8 cellular contexts compared by ENCODE assay signal in genomic region chr4:76011700-76012387, GRCh38. TPM values are rescaled to one million over a fixed set of nuclear protein-coding genes. Genes with fewer than 3 reads are reported as not detected.
DNase-seq lines count a peak whose midpoint lies in the region; ATAC-seq and TF ChIP-seq lines count a peak whose summit lies in the region.

No MANE protein-coding gene starts in this region.

- intact Hi-C loops in heart left ventricle (cut with DNase I), result loop anchor here in 1 of 10 donors (5.0 kb wide), 1 partner anchor 200 kb away; the partner anchor contains the start of gene SCARB2

- DNase-seq in GM13977 (ENCODE audit: low spot score) (peak; percentile 77), HCEC 1CT (peak; percentile 47), Peyer's patch (no peak), heart left ventricle (peak in 3 of 5 donors; percentile 36 to 72 (median 55)), endothelial cell (ENCODE audit: low spot score) (no peak), trophoblast cell (no peak)
- DNase-seq in stimulated activated effector memory CD8-positive, alpha-beta T cell treated with anti-CD3 and anti-CD28 coated beads, Interleukin-12 subunit alpha, Interleukin-12 subunit beta, amount 100 ng/mL, for 72 hours (ENCODE audit: low spot score in 2 of 2), result no peak
- no peak for DNase-seq in activated effector memory CD4-positive, alpha-beta T cell treated with Interleukin-2 at 50 U/mL for 16 hours

- no peak overlapping the region for H3K4ac ChIP-seq in trophoblast cell (ENCODE audit: low read depth, low read length)

- TF ChIP-seq POLR2A in Peyer's patch (IDR thresholded peaks at IDR 0.05) (no peak), heart left ventricle (IDR thresholded peaks at IDR 0.05) (no peak)

- H3K27ac Mint-ChIP-seq in stimulated activated effector memory CD8-positive, alpha-beta T cell treated with anti-CD3 and anti-CD28 coated beads, Interleukin-12 subunit alpha, Interleukin-12 subunit beta, amount 100 ng/mL, for 72 hours, result no peak overlapping the region
- no peak overlapping the region for H3K27ac Mint-ChIP-seq in endothelial cell (ENCODE audit: unreplicated experiment)

- no peak overlapping the region for H3K14ac ChIP-seq in trophoblast cell (ENCODE audit: low read length)

- H3K4me1 ChIP-seq in Peyer's patch, result peaks cover 0 to 14% (median 0%) of the 10 kb centered on the region in 4 donors
- H3K4me1 ChIP-seq in heart left ventricle, result peaks cover 0 to 46% (median 6%) of the 10 kb centered on the region in 12 donors
- no peaks in the 10 kb centered on the region for H3K4me1 ChIP-seq in trophoblast cell (ENCODE audit: control insufficient read depth in 1 of 2, insufficient read depth in 2 of 2, low read length in 2 of 2)

- no peak overlapping the region for H3K18ac ChIP-seq in trophoblast cell (ENCODE audit: low read length)

- H3K79me2 ChIP-seq in trophoblast cell (ENCODE audit: control insufficient read depth, insufficient read depth, low read length, poor library complexity), result no peaks in the 10 kb centered on the region

- H3K36me3 Mint-ChIP-seq in stimulated activated effector memory CD8-positive, alpha-beta T cell treated with anti-CD3 and anti-CD28 coated beads, Interleukin-12 subunit alpha, Interleukin-12 subunit beta, amount 100 ng/mL, for 72 hours, result no peaks in the 10 kb centered on the region
- H3K36me3 Mint-ChIP-seq in endothelial cell (ENCODE audit: low read depth, unreplicated experiment), result no peaks in the 10 kb centered on the region

- H4K91ac ChIP-seq in trophoblast cell (ENCODE audit: low read depth, low read length), result no peak overlapping the region

- no peaks in the 10 kb centered on the region for H3K36me3 ChIP-seq in Peyer's patch
- H3K36me3 ChIP-seq in heart left ventricle, result no peaks in the 10 kb centered on the region
- no peaks in the 10 kb centered on the region for H3K36me3 ChIP-seq in trophoblast cell (ENCODE audit: control insufficient read depth in 1 of 2, insufficient read depth in 2 of 2, low read length in 2 of 2)

- no peaks in the 10 kb centered on the region for H3K27me3 Mint-ChIP-seq in endothelial cell (ENCODE audit: unreplicated experiment)

- no peak overlapping the region for H2AK5ac ChIP-seq in trophoblast cell (ENCODE audit: low read length)

- no peak overlapping the region for H2BK5ac ChIP-seq in trophoblast cell (ENCODE audit: low read depth, low read length, poor library complexity)

- in situ Hi-C loops in GM13977 (cut with MboI; ENCODE audit: low pct_unique_long_range_greater_than_20kb, low sequenced_read_pairs, unreplicated experiment), result no loop called here

- no peak overlapping the region for H4K8ac ChIP-seq in trophoblast cell (ENCODE audit: low read depth, low read length)

- no peak overlapping the region for H2AFZ ChIP-seq in trophoblast cell (ENCODE audit: insufficient read depth, low read length, poor library complexity)

- peak; percentile 20 to 80 (median 74) for ATAC-seq in heart left ventricle
- ATAC-seq in stimulated activated effector memory CD8-positive, alpha-beta T cell treated with anti-CD3 and anti-CD28 coated beads, Interleukin-12 subunit alpha, Interleukin-12 subunit beta, amount 100 ng/mL, for 72 hours, result peak; percentile 56

- no peak overlapping the region for H3K9ac ChIP-seq in trophoblast cell (ENCODE audit: low read length)

- no peak overlapping the region for H3K4me2 ChIP-seq in trophoblast cell (ENCODE audit: low read length)

- H2BK120ac ChIP-seq in trophoblast cell (ENCODE audit: insufficient read depth, low read length, poor library complexity), result no peak overlapping the region

- H3K9me3 Mint-ChIP-seq in stimulated activated effector memory CD8-positive, alpha-beta T cell treated with anti-CD3 and anti-CD28 coated beads, Interleukin-12 subunit alpha, Interleukin-12 subunit beta, amount 100 ng/mL, for 72 hours, result no peaks in the 10 kb centered on the region
- H3K9me3 Mint-ChIP-seq in endothelial cell (ENCODE audit: unreplicated experiment), result no peaks in the 10 kb centered on the region

- H3K4me1 Mint-ChIP-seq in stimulated activated effector memory CD8-positive, alpha-beta T cell treated with anti-CD3 and anti-CD28 coated beads, Interleukin-12 subunit alpha, Interleukin-12 subunit beta, amount 100 ng/mL, for 72 hours, result peaks cover 6% of the 10 kb centered on the region
- peaks cover 11% of the 10 kb centered on the region for H3K4me1 Mint-ChIP-seq in endothelial cell (ENCODE audit: unreplicated experiment)

- TF ChIP-seq CTCF in GM13977 (IDR thresholded peaks at IDR 0.05; ENCODE audit: extremely low read depth, insufficient read depth, missing control alignments) (no peak), Peyer's patch (IDR thresholded peaks at IDR 0.05) (no peak), heart left ventricle (IDR thresholded peaks at IDR 0.05) (no peak), endothelial cell (IDR thresholded peaks at IDR 0.05; ENCODE audit: unreplicated experiment) (no peak)

- H3K9me3 ChIP-seq in Peyer's patch (no peaks in the 10 kb centered on the region), heart left ventricle (no peaks in the 10 kb centered on the region), trophoblast cell (ENCODE audit: insufficient read depth, low read depth, low read length) (no peaks in the 10 kb centered on the region)

- H3K27ac ChIP-seq in Peyer's patch (peak overlapping the region; percentile 14 to 74 (median 50)), heart left ventricle (peak overlapping the region; percentile 65 to 92 (median 81)), trophoblast cell (ENCODE audit: low read depth, low read length) (no peak overlapping the region)

- H4K12ac ChIP-seq in trophoblast cell (ENCODE audit: low read depth, low read length), result no peak overlapping the region

- no peak overlapping the region for H2BK12ac ChIP-seq in trophoblast cell (ENCODE audit: low read length)

- no peak overlapping the region for H3K23ac ChIP-seq in trophoblast cell (ENCODE audit: low read length)

- no peak overlapping the region for H3K4me3 Mint-ChIP-seq in stimulated activated effector memory CD8-positive, alpha-beta T cell treated with anti-CD3 and anti-CD28 coated beads, Interleukin-12 subunit alpha, Interleukin-12 subunit beta, amount 100 ng/mL, for 72 hours
- H3K4me3 Mint-ChIP-seq in endothelial cell (ENCODE audit: unreplicated experiment), result no peak overlapping the region

- H3K4me3 ChIP-seq in Peyer's patch (peak overlapping the region in 2 of 4 donors; percentile 2 to 5), heart left ventricle (peak overlapping the region in 9 of 12 donors; percentile 1 to 41 (median 16)), trophoblast cell (ENCODE audit: low read depth, low read length) (no peak overlapping the region)

- H3K27me3 ChIP-seq in Peyer's patch (no peaks in the 10 kb centered on the region), heart left ventricle (no peaks in the 10 kb centered on the region), trophoblast cell (ENCODE audit: insufficient read depth, low read length) (no peaks in the 10 kb centered on the region)

- no peaks in the 10 kb centered on the region for H3K79me1 ChIP-seq in trophoblast cell (ENCODE audit: low read length)

- WGBS in heart left ventricle, 4 donors, result 33 to 50% (median 38%) methylated on average over 13 of the region's 13 CpGs
- no CpG with 5 or more reads among the region's 13 CpGs for WGBS in trophoblast cell (ENCODE audit: extremely low coverage, insufficient coverage, insufficient read length)

RNA-seq across cellular contexts. Expression of gene CXCL9, which starts 4.5 kb away (rescaled TPM):
- 1 to 10 TPM in 1 of 4 donors, under 1 TPM in 2, not detected in 1; 0.35 to 5.0 (median 0.94) TPM for total RNA-seq in Peyer's patch
- 100 to 1,000 TPM in 1 of 9 donors, 10 to 100 TPM in 1, 1 to 10 TPM in 1, under 1 TPM in 5, not detected in 1; 0.07 to 372 (median 0.49) TPM for total RNA-seq in heart left ventricle
- under 1 TPM; 0.11 to 0.53 TPM for polyA plus RNA-seq in heart left ventricle
- total RNA-seq in endothelial cell (ENCODE audit: unreplicated experiment), result not detected
- not detected in 2 replicates for polyA plus RNA-seq in trophoblast cell (2013)

RNA-seq across cellular contexts. Expression of gene CXCL10, which starts 11.5 kb away (rescaled TPM):
- 1 to 10 TPM in 1 of 4 donors, not detected in 3; 1.8 TPM for total RNA-seq in Peyer's patch
- total RNA-seq in heart left ventricle, result 100 to 1,000 TPM in 1 of 9 donors, 10 to 100 TPM in 1, 1 to 10 TPM in 1, under 1 TPM in 3, not detected in 3; 0.47 to 252 (median 2.3) TPM
- under 1 TPM; 0.10 to 0.34 TPM for polyA plus RNA-seq in heart left ventricle
- not detected for total RNA-seq in endothelial cell (ENCODE audit: unreplicated experiment)
- polyA plus RNA-seq in trophoblast cell (2013), result 0.07 and 0.12 TPM in 2 replicates

RNA-seq across cellular contexts. Expression of gene SDAD1, which starts 21.1 kb away (rescaled TPM):
- total RNA-seq in Peyer's patch (10 to 100 TPM; 21.2 to 63.5 (median 24.2) TPM), heart left ventricle (10 to 100 TPM; 15.8 to 29.6 (median 21.0) TPM), endothelial cell (ENCODE audit: unreplicated experiment) (40.6 TPM)
- 10 to 100 TPM in 1 of 2 donors, 1 to 10 TPM in 1; 6.4 to 15.8 TPM for polyA plus RNA-seq in heart left ventricle
- polyA plus RNA-seq in trophoblast cell (2013), result 27.0 and 27.4 TPM in 2 replicates

RNA-seq across cellular contexts. Expression of gene CXCL11, which starts 24.0 kb away (rescaled TPM):
- total RNA-seq in Peyer's patch (not detected), heart left ventricle (10 to 100 TPM in 1 of 9 donors, 1 to 10 TPM in 1, under 1 TPM in 1, not detected in 6; 0.36 to 70.7 (median 3.3) TPM), endothelial cell (ENCODE audit: unreplicated experiment) (not detected)
- under 1 TPM in 1 of 2 donors, not detected in 1; 0.06 TPM for polyA plus RNA-seq in heart left ventricle
- polyA plus RNA-seq in trophoblast cell (2013), result 0.04 and 0.14 TPM in 2 replicates

Comparison
In these comparisons a context has a peak if more than half of its experiments do, and no peak if none do; other contexts are left out.
1. DNase-seq: peak in GM13977 (single experiment), HCEC 1CT (single experiment) and heart left ventricle (3 of 5); none in Peyer's patch (0 of 3), stimulated activated effector memory CD8-positive, alpha-beta T cell treated with anti-CD3 and anti-CD28 coated beads, Interleukin-12 subunit alpha, Interleukin-12 subunit beta, amount 100 ng/mL, for 72 hours (0 of 2), activated effector memory CD4-positive, alpha-beta T cell treated with Interleukin-2 at 50 U/mL for 16 hours (single experiment), endothelial cell (single experiment) and trophoblast cell (0 of 2).